1 cellular context compared by ENCODE assay signal in the genomic region with DNA sequence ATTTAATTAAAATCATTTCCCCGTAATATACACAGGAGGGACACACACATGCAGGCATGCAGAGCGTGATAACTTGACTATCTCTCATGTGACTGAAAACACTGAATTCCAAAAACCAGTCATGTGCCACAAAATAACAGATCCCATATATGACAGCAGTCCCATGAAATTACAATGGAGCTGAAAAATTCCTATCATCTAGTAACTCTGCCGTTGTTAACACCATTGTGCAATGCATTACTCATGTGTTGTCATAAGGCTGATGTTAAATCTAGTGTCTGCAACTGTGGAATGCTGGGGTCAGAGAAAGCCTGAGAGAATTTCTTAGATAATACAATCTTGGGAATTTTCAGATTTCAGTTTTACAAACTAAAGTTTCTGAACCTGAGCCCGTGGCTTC.
TF ChIP-seq lines count a peak whose summit lies in the region.

No MANE protein-coding gene starts in this region.

TF ChIP-seq in HepG2, 621 proteins besides CTCF, POLR2A, EP300 and RAD21 (continued from another document and continues in another):
- TF ChIP-seq, protein P1, sequence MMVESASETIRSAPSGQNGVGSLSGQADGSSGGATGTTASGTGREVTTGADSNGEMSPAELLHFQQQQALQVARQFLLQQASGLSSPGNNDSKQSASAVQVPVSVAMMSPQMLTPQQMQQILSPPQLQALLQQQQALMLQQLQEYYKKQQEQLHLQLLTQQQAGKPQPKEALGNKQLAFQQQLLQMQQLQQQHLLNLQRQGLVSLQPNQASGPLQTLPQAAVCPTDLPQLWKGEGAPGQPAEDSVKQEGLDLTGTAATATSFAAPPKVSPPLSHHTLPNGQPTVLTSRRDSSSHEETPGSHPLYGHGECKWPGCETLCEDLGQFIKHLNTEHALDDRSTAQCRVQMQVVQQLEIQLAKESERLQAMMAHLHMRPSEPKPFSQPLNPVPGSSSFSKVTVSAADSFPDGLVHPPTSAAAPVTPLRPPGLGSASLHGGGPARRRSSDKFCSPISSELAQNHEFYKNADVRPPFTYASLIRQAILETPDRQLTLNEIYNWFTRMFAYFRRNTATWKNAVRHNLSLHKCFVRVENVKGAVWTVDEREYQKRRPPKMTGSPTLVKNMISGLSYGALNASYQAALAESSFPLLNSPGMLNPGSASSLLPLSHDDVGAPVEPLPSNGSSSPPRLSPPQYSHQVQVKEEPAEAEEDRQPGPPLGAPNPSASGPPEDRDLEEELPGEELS (CRISPR knock-in tag; IDR thresholded peaks at IDR 0.05) = no peak
- TF ChIP-seq, protein P2, sequence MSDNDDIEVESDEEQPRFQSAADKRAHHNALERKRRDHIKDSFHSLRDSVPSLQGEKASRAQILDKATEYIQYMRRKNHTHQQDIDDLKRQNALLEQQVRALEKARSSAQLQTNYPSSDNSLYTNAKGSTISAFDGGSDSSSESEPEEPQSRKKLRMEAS (IDR thresholded peaks at IDR 0.05) = no peak
- TF ChIP-seq NR1H2 (CRISPR knock-in tag; IDR thresholded peaks at IDR 0.05; ENCODE audit: borderline replicate concordance, low read depth) (no peak), ZFP62 (CRISPR knock-in tag; IDR thresholded peaks at IDR 0.05) (no peak), PHF20 (CRISPR knock-in tag; IDR thresholded peaks at IDR 0.05) (no peak), FOXA3 (CRISPR knock-in tag; IDR thresholded peaks at IDR 0.05) (peak; percentile 65), ZNF24 (IDR thresholded peaks at IDR 0.05) (no peak), CEBPG (CRISPR knock-in tag; IDR thresholded peaks at IDR 0.05) (peak; percentile 94), ZNF501 (CRISPR knock-in tag; IDR thresholded peaks at IDR 0.05) (no peak), PHF21A (CRISPR knock-in tag; IDR thresholded peaks at IDR 0.05) (no peak), HNRNPH1 (optimal IDR thresholded peaks at IDR 0.05; ENCODE audit: low read depth, low read length) (no peak), HNRNPL (IDR thresholded peaks at IDR 0.05; ENCODE audit: low read depth, low read length) (no peak), ZNF430 (CRISPR knock-in tag; IDR thresholded peaks at IDR 0.05) (no peak), SP4 (CRISPR knock-in tag; IDR thresholded peaks at IDR 0.05) (no peak), SIX1 (CRISPR knock-in tag; IDR thresholded peaks at IDR 0.05; ENCODE audit: borderline replicate concordance) (no peak), SETDB1 (CRISPR knock-in tag; IDR thresholded peaks at IDR 0.05; ENCODE audit: borderline replicate concordance) (no peak), SCMH1 (CRISPR knock-in tag; IDR thresholded peaks at IDR 0.05; ENCODE audit: borderline replicate concordance) (no peak), ZSCAN29 (CRISPR knock-in tag; conservative IDR thresholded peaks at IDR 0.05) (no peak), KDM6A (CRISPR knock-in tag; IDR thresholded peaks at IDR 0.05; ENCODE audit: low read depth) (no peak), SAFB2 (CRISPR knock-in tag; IDR thresholded peaks at IDR 0.05; ENCODE audit: borderline replicate concordance, low read depth) (no peak), TGIF2 (CRISPR knock-in tag; IDR thresholded peaks at IDR 0.05) (no peak)
- TF ChIP-seq, protein P3, sequence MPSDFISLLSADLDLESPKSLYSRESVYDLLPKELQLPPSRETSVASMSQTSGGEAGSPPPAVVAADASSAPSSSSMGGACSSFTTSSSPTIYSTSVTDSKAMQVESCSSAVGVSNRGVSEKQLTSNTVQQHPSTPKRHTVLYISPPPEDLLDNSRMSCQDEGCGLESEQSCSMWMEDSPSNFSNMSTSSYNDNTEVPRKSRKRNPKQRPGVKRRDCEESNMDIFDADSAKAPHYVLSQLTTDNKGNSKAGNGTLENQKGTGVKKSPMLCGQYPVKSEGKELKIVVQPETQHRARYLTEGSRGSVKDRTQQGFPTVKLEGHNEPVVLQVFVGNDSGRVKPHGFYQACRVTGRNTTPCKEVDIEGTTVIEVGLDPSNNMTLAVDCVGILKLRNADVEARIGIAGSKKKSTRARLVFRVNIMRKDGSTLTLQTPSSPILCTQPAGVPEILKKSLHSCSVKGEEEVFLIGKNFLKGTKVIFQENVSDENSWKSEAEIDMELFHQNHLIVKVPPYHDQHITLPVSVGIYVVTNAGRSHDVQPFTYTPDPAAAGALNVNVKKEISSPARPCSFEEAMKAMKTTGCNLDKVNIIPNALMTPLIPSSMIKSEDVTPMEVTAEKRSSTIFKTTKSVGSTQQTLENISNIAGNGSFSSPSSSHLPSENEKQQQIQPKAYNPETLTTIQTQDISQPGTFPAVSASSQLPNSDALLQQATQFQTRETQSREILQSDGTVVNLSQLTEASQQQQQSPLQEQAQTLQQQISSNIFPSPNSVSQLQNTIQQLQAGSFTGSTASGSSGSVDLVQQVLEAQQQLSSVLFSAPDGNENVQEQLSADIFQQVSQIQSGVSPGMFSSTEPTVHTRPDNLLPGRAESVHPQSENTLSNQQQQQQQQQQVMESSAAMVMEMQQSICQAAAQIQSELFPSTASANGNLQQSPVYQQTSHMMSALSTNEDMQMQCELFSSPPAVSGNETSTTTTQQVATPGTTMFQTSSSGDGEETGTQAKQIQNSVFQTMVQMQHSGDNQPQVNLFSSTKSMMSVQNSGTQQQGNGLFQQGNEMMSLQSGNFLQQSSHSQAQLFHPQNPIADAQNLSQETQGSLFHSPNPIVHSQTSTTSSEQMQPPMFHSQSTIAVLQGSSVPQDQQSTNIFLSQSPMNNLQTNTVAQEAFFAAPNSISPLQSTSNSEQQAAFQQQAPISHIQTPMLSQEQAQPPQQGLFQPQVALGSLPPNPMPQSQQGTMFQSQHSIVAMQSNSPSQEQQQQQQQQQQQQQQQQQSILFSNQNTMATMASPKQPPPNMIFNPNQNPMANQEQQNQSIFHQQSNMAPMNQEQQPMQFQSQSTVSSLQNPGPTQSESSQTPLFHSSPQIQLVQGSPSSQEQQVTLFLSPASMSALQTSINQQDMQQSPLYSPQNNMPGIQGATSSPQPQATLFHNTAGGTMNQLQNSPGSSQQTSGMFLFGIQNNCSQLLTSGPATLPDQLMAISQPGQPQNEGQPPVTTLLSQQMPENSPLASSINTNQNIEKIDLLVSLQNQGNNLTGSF (CRISPR knock-in tag; IDR thresholded peaks at IDR 0.05) = no peak
- TF ChIP-seq, protein P4, sequence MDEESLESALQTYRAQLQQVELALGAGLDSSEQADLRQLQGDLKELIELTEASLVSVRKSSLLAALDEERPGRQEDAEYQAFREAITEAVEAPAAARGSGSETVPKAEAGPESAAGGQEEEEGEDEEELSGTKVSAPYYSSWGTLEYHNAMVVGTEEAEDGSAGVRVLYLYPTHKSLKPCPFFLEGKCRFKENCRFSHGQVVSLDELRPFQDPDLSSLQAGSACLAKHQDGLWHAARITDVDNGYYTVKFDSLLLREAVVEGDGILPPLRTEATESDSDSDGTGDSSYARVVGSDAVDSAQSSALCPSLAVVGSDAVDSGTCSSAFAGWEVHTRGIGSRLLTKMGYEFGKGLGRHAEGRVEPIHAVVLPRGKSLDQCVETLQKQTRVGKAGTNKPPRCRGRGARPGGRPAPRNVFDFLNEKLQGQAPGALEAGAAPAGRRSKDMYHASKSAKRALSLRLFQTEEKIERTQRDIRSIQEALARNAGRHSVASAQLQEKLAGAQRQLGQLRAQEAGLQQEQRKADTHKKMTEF (CRISPR knock-in tag; IDR thresholded peaks at IDR 0.05) = 0 out of 2 replicates have a peak, but pooled peaks have one; percentile 47
- TF ChIP-seq, protein P5, sequence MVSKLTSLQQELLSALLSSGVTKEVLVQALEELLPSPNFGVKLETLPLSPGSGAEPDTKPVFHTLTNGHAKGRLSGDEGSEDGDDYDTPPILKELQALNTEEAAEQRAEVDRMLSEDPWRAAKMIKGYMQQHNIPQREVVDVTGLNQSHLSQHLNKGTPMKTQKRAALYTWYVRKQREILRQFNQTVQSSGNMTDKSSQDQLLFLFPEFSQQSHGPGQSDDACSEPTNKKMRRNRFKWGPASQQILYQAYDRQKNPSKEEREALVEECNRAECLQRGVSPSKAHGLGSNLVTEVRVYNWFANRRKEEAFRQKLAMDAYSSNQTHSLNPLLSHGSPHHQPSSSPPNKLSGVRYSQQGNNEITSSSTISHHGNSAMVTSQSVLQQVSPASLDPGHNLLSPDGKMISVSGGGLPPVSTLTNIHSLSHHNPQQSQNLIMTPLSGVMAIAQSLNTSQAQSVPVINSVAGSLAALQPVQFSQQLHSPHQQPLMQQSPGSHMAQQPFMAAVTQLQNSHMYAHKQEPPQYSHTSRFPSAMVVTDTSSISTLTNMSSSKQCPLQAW (CRISPR knock-in tag; IDR thresholded peaks at IDR 0.05) = no peak
- TF ChIP-seq, protein P6, sequence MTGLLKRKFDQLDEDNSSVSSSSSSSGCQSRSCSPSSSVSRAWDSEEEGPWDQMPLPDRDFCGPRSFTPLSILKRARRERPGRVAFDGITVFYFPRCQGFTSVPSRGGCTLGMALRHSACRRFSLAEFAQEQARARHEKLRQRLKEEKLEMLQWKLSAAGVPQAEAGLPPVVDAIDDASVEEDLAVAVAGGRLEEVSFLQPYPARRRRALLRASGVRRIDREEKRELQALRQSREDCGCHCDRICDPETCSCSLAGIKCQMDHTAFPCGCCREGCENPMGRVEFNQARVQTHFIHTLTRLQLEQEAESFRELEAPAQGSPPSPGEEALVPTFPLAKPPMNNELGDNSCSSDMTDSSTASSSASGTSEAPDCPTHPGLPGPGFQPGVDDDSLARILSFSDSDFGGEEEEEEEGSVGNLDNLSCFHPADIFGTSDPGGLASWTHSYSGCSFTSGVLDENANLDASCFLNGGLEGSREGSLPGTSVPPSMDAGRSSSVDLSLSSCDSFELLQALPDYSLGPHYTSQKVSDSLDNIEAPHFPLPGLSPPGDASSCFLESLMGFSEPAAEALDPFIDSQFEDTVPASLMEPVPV (CRISPR knock-in tag; IDR thresholded peaks at IDR 0.05) = no peak
- TF ChIP-seq, protein P7, sequence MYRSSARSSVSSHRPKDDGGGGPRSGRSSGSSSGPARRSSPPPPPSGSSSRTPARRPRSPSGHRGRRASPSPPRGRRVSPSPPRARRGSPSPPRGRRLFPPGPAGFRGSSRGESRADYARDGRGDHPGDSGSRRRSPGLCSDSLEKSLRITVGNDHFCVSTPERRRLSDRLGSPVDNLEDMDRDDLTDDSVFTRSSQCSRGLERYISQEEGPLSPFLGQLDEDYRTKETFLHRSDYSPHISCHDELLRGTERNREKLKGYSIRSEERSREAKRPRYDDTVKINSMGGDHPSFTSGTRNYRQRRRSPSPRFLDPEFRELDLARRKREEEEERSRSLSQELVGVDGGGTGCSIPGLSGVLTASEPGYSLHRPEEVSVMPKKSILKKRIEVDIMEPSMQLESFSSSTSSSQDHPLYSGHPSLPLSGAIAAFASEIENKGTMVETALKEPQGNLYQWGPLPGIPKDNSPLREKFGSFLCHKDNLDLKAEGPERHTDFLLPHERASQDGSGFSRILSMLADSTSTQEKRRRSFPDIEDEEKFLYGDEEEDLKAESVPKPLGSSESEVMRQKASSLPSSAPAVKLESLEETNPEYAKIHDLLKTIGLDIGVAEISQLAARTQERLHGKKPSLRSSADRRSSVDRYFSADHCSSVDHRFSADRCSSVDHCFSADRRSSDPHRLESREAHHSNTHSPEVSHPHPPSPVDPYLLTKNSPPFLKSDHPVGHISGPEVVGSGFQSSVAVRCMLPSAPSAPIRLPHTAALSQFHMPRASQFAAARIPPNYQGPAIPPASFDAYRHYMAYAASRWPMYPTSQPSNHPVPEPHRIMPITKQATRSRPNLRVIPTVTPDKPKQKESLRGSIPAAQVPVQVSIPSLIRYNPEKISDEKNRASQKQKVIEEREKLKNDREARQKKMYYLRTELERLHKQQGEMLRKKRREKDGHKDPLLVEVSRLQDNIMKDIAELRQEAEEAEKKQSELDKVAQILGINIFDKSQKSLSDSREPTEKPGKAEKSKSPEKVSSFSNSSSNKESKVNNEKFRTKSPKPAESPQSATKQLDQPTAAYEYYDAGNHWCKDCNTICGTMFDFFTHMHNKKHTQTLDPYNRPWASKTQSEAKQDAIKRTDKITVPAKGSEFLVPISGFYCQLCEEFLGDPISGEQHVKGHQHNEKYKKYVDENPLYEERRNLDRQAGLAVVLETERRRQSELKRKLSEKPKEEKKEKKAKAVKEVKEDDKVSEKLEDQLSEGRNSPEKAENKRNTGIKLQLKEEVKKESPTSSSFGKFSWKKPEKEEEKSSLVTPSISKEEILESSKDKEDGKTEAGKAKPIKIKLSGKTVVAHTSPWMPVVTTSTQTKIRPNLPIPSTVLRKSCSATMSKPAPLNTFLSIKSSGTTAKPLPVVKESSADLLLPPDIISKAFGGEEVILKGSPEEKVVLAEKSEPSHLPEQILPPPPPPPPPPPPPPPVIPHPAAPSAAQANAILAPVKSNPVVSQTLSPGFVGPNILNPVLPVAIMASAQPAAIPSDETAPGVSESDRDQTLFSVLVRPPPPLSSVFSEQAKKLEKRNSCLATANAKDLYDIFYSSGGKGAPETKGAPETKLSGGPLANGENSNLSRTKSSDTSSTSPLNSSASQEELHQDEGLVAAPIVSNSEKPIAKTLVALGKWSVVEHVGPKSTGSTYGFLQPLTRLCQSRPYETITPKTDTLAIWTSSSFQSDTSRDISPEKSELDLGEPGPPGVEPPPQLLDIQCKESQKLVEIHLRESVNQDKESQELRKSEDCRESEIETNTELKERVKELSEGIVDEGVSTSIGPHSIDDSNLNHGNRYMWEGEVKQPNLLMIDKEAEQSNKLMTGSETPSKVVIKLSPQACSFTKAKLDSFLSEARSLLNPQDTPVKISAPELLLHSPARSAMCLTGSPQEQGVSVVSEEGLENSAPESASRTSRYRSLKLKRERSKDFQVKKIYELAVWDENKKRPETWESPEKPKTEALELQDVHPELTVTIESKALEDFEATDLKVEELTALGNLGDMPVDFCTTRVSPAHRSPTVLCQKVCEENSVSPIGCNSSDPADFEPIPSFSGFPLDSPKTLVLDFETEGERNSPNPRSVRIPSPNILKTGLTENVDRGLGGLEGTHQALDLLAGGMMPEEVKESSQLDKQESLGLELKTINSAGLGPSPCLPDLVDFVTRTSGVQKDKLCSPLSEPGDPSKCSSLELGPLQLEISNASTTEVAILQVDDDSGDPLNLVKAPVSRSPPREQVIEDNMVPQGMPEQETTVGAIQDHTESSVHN (CRISPR knock-in tag; IDR thresholded peaks at IDR 0.05) = no peak
- TF ChIP-seq, protein P8, sequence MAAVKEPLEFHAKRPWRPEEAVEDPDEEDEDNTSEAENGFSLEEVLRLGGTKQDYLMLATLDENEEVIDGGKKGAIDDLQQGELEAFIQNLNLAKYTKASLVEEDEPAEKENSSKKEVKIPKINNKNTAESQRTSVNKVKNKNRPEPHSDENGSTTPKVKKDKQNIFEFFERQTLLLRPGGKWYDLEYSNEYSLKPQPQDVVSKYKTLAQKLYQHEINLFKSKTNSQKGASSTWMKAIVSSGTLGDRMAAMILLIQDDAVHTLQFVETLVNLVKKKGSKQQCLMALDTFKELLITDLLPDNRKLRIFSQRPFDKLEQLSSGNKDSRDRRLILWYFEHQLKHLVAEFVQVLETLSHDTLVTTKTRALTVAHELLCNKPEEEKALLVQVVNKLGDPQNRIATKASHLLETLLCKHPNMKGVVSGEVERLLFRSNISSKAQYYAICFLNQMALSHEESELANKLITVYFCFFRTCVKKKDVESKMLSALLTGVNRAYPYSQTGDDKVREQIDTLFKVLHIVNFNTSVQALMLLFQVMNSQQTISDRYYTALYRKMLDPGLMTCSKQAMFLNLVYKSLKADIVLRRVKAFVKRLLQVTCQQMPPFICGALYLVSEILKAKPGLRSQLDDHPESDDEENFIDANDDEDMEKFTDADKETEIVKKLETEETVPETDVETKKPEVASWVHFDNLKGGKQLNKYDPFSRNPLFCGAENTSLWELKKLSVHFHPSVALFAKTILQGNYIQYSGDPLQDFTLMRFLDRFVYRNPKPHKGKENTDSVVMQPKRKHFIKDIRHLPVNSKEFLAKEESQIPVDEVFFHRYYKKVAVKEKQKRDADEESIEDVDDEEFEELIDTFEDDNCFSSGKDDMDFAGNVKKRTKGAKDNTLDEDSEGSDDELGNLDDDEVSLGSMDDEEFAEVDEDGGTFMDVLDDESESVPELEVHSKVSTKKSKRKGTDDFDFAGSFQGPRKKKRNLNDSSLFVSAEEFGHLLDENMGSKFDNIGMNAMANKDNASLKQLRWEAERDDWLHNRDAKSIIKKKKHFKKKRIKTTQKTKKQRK (IDR thresholded peaks at IDR 0.05; ENCODE audit: low read length) = no peak
